ENCODE assay signal across 8 cellular contexts in genomic region chr4:2936773-2937145, GRCh38. TPM values are rescaled to one million over a fixed set of nuclear protein-coding genes. Genes with fewer than 3 reads are reported as not detected.
DNase-seq lines count a peak whose midpoint lies in the region; ATAC-seq, FAIRE-seq and TF ChIP-seq lines count a peak whose summit lies in the region.

No MANE protein-coding gene starts in this region.

- peak; percentile 23 for FAIRE-seq in GM12891 (lab: Jason Lieb, UNC)

- DNase-seq in GM12891 (ENCODE audit: insufficient read length, low spot score) = no peak
- DNase-seq in activated CD4-positive, CD25-positive, alpha-beta regulatory T cell treated with anti-CD3 and anti-CD28 coated beads, Interleukin-2, amount 50 U/mL, for 72 hours = peak; percentile 58
- DNase-seq in fibroblast of pulmonary artery (ENCODE audit: low read depth) = peak; percentile 46
- peak in 2 of 3 donors; percentile 46 to 62 for DNase-seq in stimulated activated CD4-positive, alpha-beta T cell treated with anti-CD3 and anti-CD28 coated beads, TNF-alpha, amount 100 ng/mL, for 48 hours (ENCODE audit: low read depth in 3 of 3)
- no peak for DNase-seq in NCI-H2171 (lab: John Stamatoyannopoulos, UW)
- no peak for DNase-seq in SW480 (ENCODE audit: low spot score)

- ATAC-seq in HG02981 (IDR thresholded peaks at IDR 0.05; ENCODE audit: unreplicated experiment) (peak; percentile 30), GM18861 (IDR thresholded peaks at IDR 0.05; ENCODE audit: unreplicated experiment) (no peak)

- TF ChIP-seq POLR2A in GM12891 (IDR thresholded peaks at IDR 0.05; ENCODE audit: low read depth, low read length) = no peak

- no peak overlapping the region for H3K4me3 ChIP-seq in fibroblast of pulmonary artery (replicated peaks; ENCODE audit: low read depth, low read length)

- no peak for TF ChIP-seq CTCF in fibroblast of pulmonary artery (IDR thresholded peaks at IDR 0.05; ENCODE audit: low read length, missing control alignments)

TF ChIP-seq in GM12891, 5 proteins besides CTCF, POLR2A, EP300 and RAD21:
- TF ChIP-seq PAX5 (IDR thresholded peaks at IDR 0.05; ENCODE audit: insufficient read depth, low read length, severe bottlenecking) = no peak
- TF ChIP-seq POLR2AphosphoS5 (IDR thresholded peaks at IDR 0.05; ENCODE audit: low read depth, low read length) = no peak; the same call in 1 of the 2 replicates
- no peak for TF ChIP-seq TAF1 (IDR thresholded peaks at IDR 0.05; ENCODE audit: low read depth, low read length)
- no peak for TF ChIP-seq POU2F2 (IDR thresholded peaks at IDR 0.05; ENCODE audit: low read depth, low read length)
- no peak for TF ChIP-seq SPI1 (IDR thresholded peaks at IDR 0.05; ENCODE audit: low read depth, low read length)

RNA-seq across cellular contexts. Expression of gene NOP14, which starts 26.4 kb away (rescaled TPM):
- polyA plus RNA-seq in GM12891 (2012; ENCODE audit: low read depth, missing spikeins) = 41.1 TPM

RNA-seq across cellular contexts. Expression of gene GRK4, which starts 26.6 kb away (rescaled TPM):
- 1.5 TPM for polyA plus RNA-seq in GM12891 (2012; ENCODE audit: low read depth, missing spikeins)

Comparison
In these comparisons a context has a peak if more than half of its experiments do, and no peak if none do; other contexts are left out.
1. DNase-seq: peak in activated CD4-positive, CD25-positive, alpha-beta regulatory T cell treated with anti-CD3 and anti-CD28 coated beads, Interleukin-2, amount 50 U/mL, for 72 hours (single experiment), fibroblast of pulmonary artery (single experiment) and stimulated activated CD4-positive, alpha-beta T cell treated with anti-CD3 and anti-CD28 coated beads, TNF-alpha, amount 100 ng/mL, for 48 hours (2 of 3); none in GM12891 (single experiment), NCI-H2171 (single experiment) and SW480 (single experiment).